In the genomic region with DNA sequence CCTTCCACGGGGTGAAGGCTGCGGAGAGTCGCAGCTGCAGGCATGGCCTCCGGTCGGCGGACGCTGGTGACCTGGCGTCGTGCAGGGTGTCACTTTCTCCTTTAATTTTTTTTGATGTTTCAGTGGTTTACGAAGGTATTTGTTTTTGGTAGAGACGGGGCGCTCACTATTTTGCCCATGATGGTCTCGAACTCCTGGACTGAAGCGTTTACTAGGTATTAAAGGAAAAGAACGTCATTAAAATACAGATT, we compare ENCODE assay signal across 8 cellular contexts. TPM values are rescaled to one million over a fixed set of nuclear protein-coding genes. Genes with fewer than 3 reads are reported as not detected.
DNase-seq lines count a peak whose midpoint lies in the region; FAIRE-seq and TF ChIP-seq lines count a peak whose summit lies in the region.

No MANE protein-coding gene starts in this region.

- no peak for DNase-seq in AG09309 (ENCODE audit: low read depth)
- peak; percentile 28 to 35 for DNase-seq in Kasumi-1 (lab: John Stamatoyannopoulos, UW)
- no peak for DNase-seq in mesothelial cell of epicardium (ENCODE audit: low spot score in 2 of 2, unreplicated experiment in 2 of 2)
- DNase-seq in GM03348 (ENCODE audit: low spot score), result no peak
- DNase-seq in H4 (ENCODE audit: low spot score), result no peak
- no peak for DNase-seq in frontal cortex (ENCODE audit: low spot score in 2 of 2)
- DNase-seq in DMS79 treated with DMSO at 0.1 percent for 48 hours (lab: John Stamatoyannopoulos, UW), result no peak

- peak overlapping the region; percentile 51 for H3K4me3 ChIP-seq in AG09309 (ENCODE audit: control insufficient read depth, low read depth, low read length)

- H3K4me3 Mint-ChIP-seq in brain (peak overlapping the region; percentile 89 to 98 (median 92)), mesothelial cell of epicardium (peak overlapping the region; percentile 65)

- no peak for FAIRE-seq in frontal cortex (lab: Jason Lieb, UNC)

- H3K27ac Mint-ChIP-seq in brain (peak overlapping the region; percentile 90 to 95 (median 93)), mesothelial cell of epicardium (peak overlapping the region; percentile 56)

- peaks cover 23% of the 10 kb centered on the region for H3K27me3 Mint-ChIP-seq in brain
- H3K27me3 Mint-ChIP-seq in mesothelial cell of epicardium (ENCODE audit: low read depth), result peaks cover 28% of the 10 kb centered on the region

- H3K36me3 Mint-ChIP-seq in brain, result no peaks in the 10 kb centered on the region
- H3K36me3 Mint-ChIP-seq in mesothelial cell of epicardium, result no peaks in the 10 kb centered on the region

- H3K9me3 Mint-ChIP-seq in brain (peaks cover 3 to 29% (median 14%) of the 10 kb centered on the region in 5 experiments), mesothelial cell of epicardium (no peaks in the 10 kb centered on the region)

- TF ChIP-seq CTCF in AG09309 (IDR thresholded peaks at IDR 0.05; ENCODE audit: control insufficient read depth, insufficient read depth, low read depth, low read length, missing control alignments) (no peak), brain (conservative IDR thresholded peaks at IDR 0.05) (no peak), mesothelial cell of epicardium (IDR thresholded peaks at IDR 0.05; ENCODE audit: unreplicated experiment) (no peak)

- H3K4me1 Mint-ChIP-seq in brain (peaks cover 23% of the 10 kb centered on the region), mesothelial cell of epicardium (peaks cover 21% of the 10 kb centered on the region)

RNA-seq across cellular contexts. Expression of a gene that starts 17.1 kb away (rescaled TPM):
- polyA plus RNA-seq in brain (ENCODE audit: insufficient read depth, low read depth, low replicate concordance), result 30.4 TPM
- 12.2 to 13.4 TPM (median 12.7 TPM) in 3 replicates for total RNA-seq in mesothelial cell of epicardium
- total RNA-seq in H4 (2014; rRNA removed; shearing (Covaris generic)), result 2.0 and 3.9 TPM in 2 replicates
- total RNA-seq in frontal cortex, result 6.9 TPM

RNA-seq across cellular contexts. Expression of a gene that starts 36.1 kb away (rescaled TPM):
- not detected for polyA plus RNA-seq in brain (ENCODE audit: insufficient read depth, low read depth, low replicate concordance)
- not detected in 3 replicates for total RNA-seq in mesothelial cell of epicardium
- 0.81 TPM in 1 of 2 replicates, not detected in the other for total RNA-seq in H4 (2014; rRNA removed; shearing (Covaris generic))
- total RNA-seq in frontal cortex, result 0.41 TPM

RNA-seq across cellular contexts. Expression of a gene that starts 39.6 kb away (rescaled TPM):
- 25.2 TPM for polyA plus RNA-seq in brain (ENCODE audit: insufficient read depth, low read depth, low replicate concordance)
- total RNA-seq in mesothelial cell of epicardium (15.4 to 16.7 TPM (median 16.0 TPM) in 3 replicates), frontal cortex (17.9 TPM)
- 5.2 and 8.6 TPM in 2 replicates for total RNA-seq in H4 (2014; rRNA removed; shearing (Covaris generic))

RNA-seq across cellular contexts. Expression of a gene that starts 52.9 kb away (rescaled TPM):
- not detected for polyA plus RNA-seq in brain (ENCODE audit: insufficient read depth, low read depth, low replicate concordance)
- total RNA-seq in mesothelial cell of epicardium (0.09 to 0.42 TPM in 2 of 3 replicates, not detected in the other), frontal cortex (not detected)
- total RNA-seq in H4 (2014; rRNA removed; shearing (Covaris generic)), result not detected in 2 replicates

Comparison
In these comparisons a context has a peak if more than half of its experiments do, and no peak if none do; other contexts are left out.
1. DNase-seq: peak in Kasumi-1 (2 of 2); none in AG09309 (single experiment), mesothelial cell of epicardium (0 of 2), GM03348 (single experiment), H4 (single experiment), frontal cortex (0 of 2) and DMS79 treated with DMSO at 0.1 percent for 48 hours (single experiment).